11 cellular contexts compared by ENCODE assay signal in genomic region chr6:26366504-26366903, GRCh38. TPM values are rescaled to one million over a fixed set of nuclear protein-coding genes. Genes with fewer than 3 reads are reported as not detected.
DNase-seq lines count a peak whose midpoint lies in the region; ATAC-seq and TF ChIP-seq lines count a peak whose summit lies in the region.
"Had no signal": no experiment of that assay in that cellular context is flagged by ENCODE, and none has a peak within 500 bp of the region (broad histone marks: within the 10 kb centered on the region; RNA-seq: fewer than 3 reads in every experiment).

No MANE protein-coding gene starts in this region.

- H3K4me2 ChIP-seq in PC-3 (ENCODE audit: low read length), result 0 out of 2 replicates have a peak overlapping the region, but pooled peaks have one; percentile 84

- TF ChIP-seq CTCF in PC-3 (conservative IDR thresholded peaks at IDR 0.05; ENCODE audit: low read depth, low read length), result no peak
- no peak for TF ChIP-seq CTCF in WERI-Rb-1 (IDR thresholded peaks at IDR 0.05; ENCODE audit: low read depth, low read length)
- no peak for TF ChIP-seq CTCF in omental fat pad (IDR thresholded peaks at IDR 0.05)

- peak overlapping the region in 3 of 6 donors; percentile 74 to 95 (median 86) for H3K27ac Mint-ChIP-seq in immature natural killer cell

- no TSS peak for BruUV-seq in PC-3 (replicated peaks; lab: Mats Ljungman, UMichigan)

- H3K4me3 ChIP-seq in ACC112 (ENCODE audit: low read depth, low read length) (peak overlapping the region; percentile 89), PC-3 (ENCODE audit: low read length) (no peak overlapping the region), WERI-Rb-1 (ENCODE audit: low read depth, low read length) (no peak overlapping the region)

- CTCF ChIA-PET in PC-3 (lab: Charles Lee), result no interaction called here

- H3K27me3 ChIP-seq in ACC112 (ENCODE audit: insufficient read depth, low read length) (no peaks in the 10 kb centered on the region), PC-3 (ENCODE audit: low read length) (no peaks in the 10 kb centered on the region), WERI-Rb-1 (ENCODE audit: insufficient read depth, low read depth, severe bottlenecking) (no peaks in the 10 kb centered on the region)
- H3K27me3 ChIP-seq: brain microvascular endothelial cell had no signal

- H3K79me2 ChIP-seq in ACC112 (ENCODE audit: control insufficient read depth, insufficient read depth, low read length, unreplicated experiment) (peaks cover 2% of the 10 kb centered on the region), PC-3 (ENCODE audit: low read length) (no peaks in the 10 kb centered on the region)

- POLR2A ChIA-PET in PC-3 (lab: Charles Lee; ENCODE audit: unreplicated experiment), result no interaction called here

- peaks cover 59 to 60% of the 10 kb centered on the region in 2 donors for H3K4me1 Mint-ChIP-seq in immature natural killer cell

- H3K27ac ChIP-seq in ACC112 (ENCODE audit: low read depth, low read length) (no peak overlapping the region), PC-3 (ENCODE audit: low read length) (no peak overlapping the region), WERI-Rb-1 (no peak overlapping the region)
- H3K27ac ChIP-seq: brain microvascular endothelial cell had no signal

- no peaks in the 10 kb centered on the region for H3F3A ChIP-seq in PC-3 (ENCODE audit: low read length, unreplicated experiment)

- H2AFZ ChIP-seq in ACC112 (ENCODE audit: low read length, unreplicated experiment), result no peak overlapping the region
- no peak overlapping the region for H2AFZ ChIP-seq in PC-3 (ENCODE audit: low read length)

- no peak overlapping the region for H3K9ac ChIP-seq in PC-3 (ENCODE audit: low read length)

- H4K20me1 ChIP-seq in PC-3 (ENCODE audit: low read length), result no peaks in the 10 kb centered on the region

- H3K9me3 Mint-ChIP-seq in immature natural killer cell, result no peaks in the 10 kb centered on the region

- no peak for ATAC-seq in PC-3
- no peak for ATAC-seq in omental fat pad (ENCODE audit: low FRiP score)

- peak; percentile 13 for DNase-seq in EH (ENCODE audit: low read depth)
- no peak for DNase-seq in PC-3
- peak; percentile 4 to 9 (median 6) for DNase-seq in immature natural killer cell
- DNase-seq in WERI-Rb-1, result no peak
- no peak for DNase-seq in activated gamma-delta T cell treated with Interleukin-2 at 50 U/mL for 16 hours
- DNase-seq in omental fat pad (ENCODE audit: low spot score), result no peak
- no peak for DNase-seq in NCI-H1092 treated with DMSO at 0.1 percent for 48 hours (lab: John Stamatoyannopoulos, UW)
- DNase-seq: brain microvascular endothelial cell, glutamatergic neuron, NCI-H345 had no signal

- H3K36me3 ChIP-seq in ACC112 (ENCODE audit: insufficient read depth, low read length) (peaks cover 4% of the 10 kb centered on the region; the same call in 1 of the 2 replicates), PC-3 (ENCODE audit: low read depth, low read length) (no peaks in the 10 kb centered on the region), WERI-Rb-1 (no peaks in the 10 kb centered on the region)

- H3K9me2 ChIP-seq in PC-3 (replicated peaks; ENCODE audit: low read length), result no peaks in the 10 kb centered on the region

- intact Hi-C loops in PC-3 (cut with micrococcal nuclease), result loop anchor here (5.0 kb wide), 1 partner anchor 36 kb away; the partner anchor contains the start of gene BTN3A1

- no peak overlapping the region for H3K4me3 Mint-ChIP-seq in immature natural killer cell

- H3K4me1 ChIP-seq in ACC112 (ENCODE audit: control insufficient read depth, insufficient read depth, low read length, unreplicated experiment), result peaks cover 7% of the 10 kb centered on the region
- peaks cover 13% of the 10 kb centered on the region for H3K4me1 ChIP-seq in PC-3 (ENCODE audit: insufficient read depth, low read length)

- H3K36me3 Mint-ChIP-seq in immature natural killer cell, result peaks cover 7 to 28% (median 21%) of the 10 kb centered on the region in 3 donors

- no peaks in the 10 kb centered on the region for H3K27me3 Mint-ChIP-seq in immature natural killer cell (ENCODE audit: low read depth in 3 of 3)

- H3K9me3 ChIP-seq in PC-3 (ENCODE audit: low read length) (no peaks in the 10 kb centered on the region), WERI-Rb-1 (ENCODE audit: severe bottlenecking) (no peaks in the 10 kb centered on the region)

RNA-seq across cellular contexts. Expression of gene BTN3A2, which starts 1.5 kb away (rescaled TPM):
- total RNA-seq in PC-3 (2014; rRNA removed) (2.4 and 5.4 TPM in 2 replicates), omental fat pad (10 to 100 TPM; 15.7 to 39.7 (median 20.5) TPM)
- 100 to 1,000 TPM; 122 to 227 (median 158) TPM for polyA plus RNA-seq in immature natural killer cell

RNA-seq across cellular contexts. Expression of gene BTN2A2, which starts 16.4 kb away (rescaled TPM):
- total RNA-seq in PC-3 (2014; rRNA removed), result 9.1 and 11.4 TPM in 2 replicates
- 10 to 100 TPM in 1 of 3 donors, 1 to 10 TPM in 2; 6.6 to 13.5 (median 7.5) TPM for polyA plus RNA-seq in immature natural killer cell
- total RNA-seq in omental fat pad, result 10 to 100 TPM in 1 of 4 donors, 1 to 10 TPM in 3; 6.5 to 14.2 (median 7.4) TPM

RNA-seq across cellular contexts. Expression of gene BTN3A1, which starts 35.6 kb away (rescaled TPM):
- 4.5 and 5.4 TPM in 2 replicates for total RNA-seq in PC-3 (2014; rRNA removed)
- 100 to 1,000 TPM in 1 of 3 donors, 10 to 100 TPM in 2; 57.3 to 117 (median 98.5) TPM for polyA plus RNA-seq in immature natural killer cell
- total RNA-seq in omental fat pad, result 10 to 100 TPM; 14.4 to 24.6 (median 17.7) TPM

Comparison
In these comparisons a context has a peak if more than half of its experiments do, and no peak if none do; other contexts are left out.
1. DNase-seq: peak in EH (single experiment) and immature natural killer cell (3 of 3); none in PC-3 (single experiment), WERI-Rb-1 (single experiment), activated gamma-delta T cell treated with Interleukin-2 at 50 U/mL for 16 hours (single experiment), omental fat pad (single experiment) and NCI-H1092 treated with DMSO at 0.1 percent for 48 hours (single experiment).